39 cellular contexts compared by ENCODE assay signal in genomic region chr17:65916425-65916824, GRCh38.
"Had no signal": no experiment of that assay in that cellular context is flagged by ENCODE, and none has a peak within 500 bp of the region (broad histone marks: within the 10 kb centered on the region; RNA-seq: fewer than 3 reads in every experiment).

No MANE protein-coding gene starts in this region.

- H3K27ac Mint-ChIP-seq: activated naive CD4-positive, alpha-beta T cell treated with anti-CD3 and anti-CD28 coated beads, Interleukin-2, amount 10 ng/mL, durations not matched to agents 7 days and 5 days; activated naive CD4-positive, alpha-beta T cell treated with anti-CD3 and anti-CD28 coated beads, Interleukin-2, amount 50 U/mL, for 24 hours; activated naive CD8-positive, alpha-beta T cell; activated naive CD8-positive, alpha-beta T cell treated with anti-CD3 and anti-CD28 coated beads for 36 hours; activated naive CD8-positive, alpha-beta T cell treated with anti-CD3 and anti-CD28 coated beads, Interleukin-2, amount 10 ng/mL, durations not matched to agents 7 days and 5 days; activated naive CD8-positive, alpha-beta T cell treated with anti-CD3 and anti-CD28 coated beads, Interleukin-2, amount 50 U/mL, for 24 hours; activated T-helper 17 cell treated with anti-CD3 and anti-CD28 coated beads, Interleukin-2, amount 50 U/mL, for 72 hours had no signal

- H3K4me3 ChIP-seq: adrenal gland, ascending aorta, body of pancreas, breast epithelium, cardiac muscle cell had no signal

- H3K27ac ChIP-seq: adrenal gland, ascending aorta, body of pancreas, brain microvascular endothelial cell, breast epithelium, cardiac muscle cell had no signal

- H3K4me1 ChIP-seq: breast epithelium had no signal

- FAIRE-seq: astrocyte, bronchial epithelial cell had no signal

- H3K9me3 Mint-ChIP-seq: activated naive CD4-positive, alpha-beta T cell treated with anti-CD3 and anti-CD28 coated beads, Interleukin-2, amount 50 U/mL, for 24 hours had no signal

- ATAC-seq: activated naive CD4-positive, alpha-beta T cell treated with anti-CD3 and anti-CD28 coated beads, Interleukin-2, amount 50 U/mL, for 72 hours; activated naive CD8-positive, alpha-beta T cell treated with anti-CD3 and anti-CD28 coated beads, Interleukin-2, amount 50 U/mL, for 24 hours; activated T-cell treated with anti-CD3 and anti-CD28 coated beads, Interleukin-2, amount 50 U/mL, for 4 hours; activated T-cell treated with anti-CD3 and anti-CD28 coated beads, Interleukin-2, amount 50 U/mL, for 72 hours; activated T-helper 17 cell treated with anti-CD3 and anti-CD28 coated beads, Interleukin-2, amount 50 U/mL, for 72 hours; body of pancreas had no signal

- DNase-seq: activated effector memory CD4-positive, alpha-beta T cell treated with anti-CD3 and anti-CD28 coated beads, Interleukin-2, amount 50 U/mL, for 16 hours; activated effector memory CD4-positive, alpha-beta T cell treated with Interleukin-2 at 50 U/mL for 16 hours; activated gamma-delta T cell; activated gamma-delta T cell treated with Interleukin-2 at 50 U/mL for 16 hours; activated naive CD4-positive, alpha-beta T cell; activated naive CD4-positive, alpha-beta T cell treated with anti-CD3 and anti-CD28 coated beads for 36 hours; activated naive CD4-positive, alpha-beta T cell treated with anti-CD3 and anti-CD28 coated beads, Interleukin-2, amount 10 ng/mL, durations not matched to agents 7 days and 5 days; activated naive CD4-positive, alpha-beta T cell treated with anti-CD3 and anti-CD28 coated beads, Interleukin-2, amount 50 U/mL, for 16 hours; activated naive CD4-positive, alpha-beta T cell treated with Interleukin-2 at 50 U/mL for 16 hours; activated naive CD8-positive, alpha-beta T cell treated with anti-CD3 and anti-CD28 coated beads for 36 hours; activated naive CD8-positive, alpha-beta T cell treated with anti-CD3 and anti-CD28 coated beads, Interleukin-2, amount 10 ng/mL, durations not matched to agents 7 days and 5 days; activated naive CD8-positive, alpha-beta T cell treated with anti-CD3 and anti-CD28 coated beads, Interleukin-2, amount 50 U/mL, for 24 hours; activated T-cell treated with anti-CD3 and anti-CD28 coated beads, Interleukin-2, amount 50 U/mL, for 1 hour; activated T-cell treated with anti-CD3 and anti-CD28 coated beads, Interleukin-2, amount 50 U/mL, for 24 hours; activated T-cell treated with anti-CD3 and anti-CD28 coated beads, Interleukin-2, amount 50 U/mL, for 4 hours; activated T-cell treated with anti-CD3 and anti-CD28 coated beads, Interleukin-2, amount 50 U/mL, for 48 hours; activated T-cell treated with anti-CD3 and anti-CD28 coated beads, Interleukin-2, amount 50 U/mL, for 72 hours; adrenal gland; amniotic stem cell; amygdala; anterior cingulate cortex; aorta; body of pancreas; brain microvascular endothelial cell; caudate nucleus; central memory CD4-positive, alpha-beta T cell; cerebellar nuclear complex had no signal

- H3K4me3 Mint-ChIP-seq: activated naive CD4-positive, alpha-beta T cell treated with anti-CD3 and anti-CD28 coated beads for 36 hours; activated naive CD4-positive, alpha-beta T cell treated with anti-CD3 and anti-CD28 coated beads, Interleukin-2, amount 10 ng/mL, durations not matched to agents 7 days and 5 days; activated naive CD4-positive, alpha-beta T cell treated with anti-CD3 and anti-CD28 coated beads, Interleukin-2, amount 50 U/mL, for 24 hours; activated naive CD8-positive, alpha-beta T cell; activated naive CD8-positive, alpha-beta T cell treated with anti-CD3 and anti-CD28 coated beads for 36 hours; activated naive CD8-positive, alpha-beta T cell treated with anti-CD3 and anti-CD28 coated beads, Interleukin-2, amount 10 ng/mL, durations not matched to agents 7 days and 5 days; activated naive CD8-positive, alpha-beta T cell treated with anti-CD3 and anti-CD28 coated beads, Interleukin-2, amount 50 U/mL, for 24 hours; activated T-cell treated with anti-CD3 and anti-CD28 coated beads, Interleukin-2, amount 50 U/mL, for 24 hours; activated T-cell treated with anti-CD3 and anti-CD28 coated beads, Interleukin-2, amount 50 U/mL, for 4 hours; activated T-helper 1 cell treated with anti-CD3 and anti-CD28 coated beads, Interleukin-12 subunit alpha, Interleukin-12 subunit beta, Interleukin-2, Interleukin-4 antibody, amounts not matched to agents 30 ng/mL and 10 ng/mL and 1 ng/mL, durations not matched to agents 14 hours and 24 hours and 36 hours; activated T-helper 17 cell treated with anti-CD3 and anti-CD28 coated beads, Interleukin-2, amount 50 U/mL, for 72 hours; brain; central memory CD8-positive, alpha-beta T cell had no signal

- H3K27me3 Mint-ChIP-seq: activated naive CD4-positive, alpha-beta T cell treated with anti-CD3 and anti-CD28 coated beads, Interleukin-2, amount 10 ng/mL, durations not matched to agents 7 days and 5 days; activated naive CD4-positive, alpha-beta T cell treated with anti-CD3 and anti-CD28 coated beads, Interleukin-2, amount 50 U/mL, for 24 hours; activated naive CD8-positive, alpha-beta T cell treated with anti-CD3 and anti-CD28 coated beads for 36 hours; activated naive CD8-positive, alpha-beta T cell treated with anti-CD3 and anti-CD28 coated beads, Interleukin-2, amount 50 U/mL, for 24 hours; activated T-cell treated with anti-CD3 and anti-CD28 coated beads, Interleukin-2, amount 50 U/mL, for 24 hours; activated T-helper 17 cell treated with anti-CD3 and anti-CD28 coated beads, Interleukin-2, amount 50 U/mL, for 72 hours; brain; central memory CD8-positive, alpha-beta T cell had no signal

- H3K36me3 ChIP-seq: adrenal gland, ascending aorta, brain microvascular endothelial cell, breast epithelium, cardiac muscle cell had no signal

- H3K9me3 ChIP-seq: adrenal gland, ascending aorta, body of pancreas had no signal

- H3K27me3 ChIP-seq: adrenal gland, ascending aorta, body of pancreas, brain microvascular endothelial cell, breast epithelium, cardiac muscle cell had no signal
